Comparison of ENCODE assay signal across 15 cellular contexts in the genomic region with DNA sequence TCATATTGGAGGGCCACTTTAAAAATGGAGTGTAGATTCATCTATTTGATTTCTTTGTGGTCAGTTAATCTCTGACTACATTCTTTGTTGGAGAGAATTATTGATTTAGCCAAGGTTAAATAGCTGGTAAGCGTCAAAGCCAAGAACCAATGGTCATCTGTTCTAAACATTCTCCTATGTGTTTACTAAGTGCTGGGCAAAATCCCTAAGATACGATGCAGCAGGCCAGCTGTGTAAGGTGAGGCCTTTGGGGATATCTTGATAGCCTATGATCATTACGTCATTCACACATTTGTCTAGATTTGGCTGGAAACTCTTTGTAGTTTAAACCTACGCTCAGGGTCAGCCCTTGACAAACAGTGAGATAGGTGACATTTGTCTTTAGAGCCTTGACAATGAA.
DNase-seq lines count a peak whose midpoint lies in the region; ATAC-seq and TF ChIP-seq lines count a peak whose summit lies in the region.
"Had no signal": no experiment of that assay in that cellular context is flagged by ENCODE, and none has a peak within 500 bp of the region (broad histone marks: within the 10 kb centered on the region; RNA-seq: fewer than 3 reads in every experiment).

No MANE protein-coding gene starts in this region.

- H3K36me3 ChIP-seq in ascending aorta (no peaks in the 10 kb centered on the region), tibial artery (no peaks in the 10 kb centered on the region)
- H3K36me3 ChIP-seq: BLaER1 treated with 17β-estradiol and CSF1 and Interleukin-3, amounts not matched to agents 10 nM and 100 nM had no signal

- intact Hi-C loops in ascending aorta (cut with DNase I): loop anchor here (5.0 to 10.0 kb wide), 4 partner anchors 49 to 504 kb away; no protein-coding TSS in a partner anchor
- intact Hi-C loops in tibial artery (cut with DNase I; ENCODE audit: low total_unique reads): no loop called here

- H3K27me3 ChIP-seq in ascending aorta (no peaks in the 10 kb centered on the region), tibial artery (no peaks in the 10 kb centered on the region)
- H3K27me3 ChIP-seq: BLaER1 treated with 17β-estradiol and CSF1 and Interleukin-3, amounts not matched to agents 10 nM and 100 nM had no signal

- H3K27ac ChIP-seq in ascending aorta (peak overlapping the region; percentile 72 to 87), tibial artery (peak overlapping the region; percentile 0 to 74)
- H3K27ac ChIP-seq: BLaER1 treated with 17β-estradiol and CSF1 and Interleukin-3, amounts not matched to agents 10 nM and 100 nM; KMS-11 had no signal

- no peaks in the 10 kb centered on the region for H3K9me3 Mint-ChIP-seq in HFFc6
- H3K9me3 Mint-ChIP-seq: CD8-positive, alpha-beta T cell had no signal

- no peaks in the 10 kb centered on the region for H3K27me3 Mint-ChIP-seq in HFFc6 (ENCODE audit: insufficient read depth)
- H3K27me3 Mint-ChIP-seq: B cell had no signal

- no peaks in the 10 kb centered on the region for H3K36me3 Mint-ChIP-seq in HFFc6 (ENCODE audit: low read depth)
- H3K36me3 Mint-ChIP-seq: CD8-positive, alpha-beta T cell had no signal

- DNase-seq in ascending aorta (ENCODE audit: low spot score in 2 of 2) (no peak), left lobe of liver (ENCODE audit: low spot score) (no peak), mucosa of gallbladder (ENCODE audit: low spot score) (peak; percentile 16), tibial artery (no peak), HFFc6 (no peak), EL (no peak)
- DNase-seq: CD8-positive, alpha-beta T cell; GDM1; GOT3 had no signal

- no peak overlapping the region for H3K4me3 Mint-ChIP-seq in HFFc6
- H3K4me3 Mint-ChIP-seq: B cell; CD8-positive, alpha-beta T cell had no signal

- H3K4me1 Mint-ChIP-seq in HFFc6 (ENCODE audit: low read depth): peaks cover 9% of the 10 kb centered on the region
- H3K4me1 Mint-ChIP-seq: B cell had no signal

- H3K4me1 ChIP-seq in ascending aorta: peaks cover 0 to 41% of the 10 kb centered on the region in 2 donors
- H3K4me1 ChIP-seq in tibial artery: peaks cover 0 to 81% (median 20%) of the 10 kb centered on the region in 4 donors
- H3K4me1 ChIP-seq: BLaER1 treated with 17β-estradiol and CSF1 and Interleukin-3, amounts not matched to agents 10 nM and 100 nM had no signal

- no peak overlapping the region for H3K27ac Mint-ChIP-seq in HFFc6
- H3K27ac Mint-ChIP-seq: B cell; CD8-positive, alpha-beta T cell had no signal

- H3K9me3 ChIP-seq in ascending aorta: no peaks in the 10 kb centered on the region
- H3K9me3 ChIP-seq in tibial artery: no peaks in the 10 kb centered on the region
- H3K9me3 ChIP-seq: BLaER1 treated with 17β-estradiol and CSF1 and Interleukin-3, amounts not matched to agents 10 nM and 100 nM had no signal

- no peak for TF ChIP-seq CTCF in ascending aorta (IDR thresholded peaks at IDR 0.05)
- no peak for TF ChIP-seq CTCF in tibial artery (IDR thresholded peaks at IDR 0.05)
- TF ChIP-seq CTCF in HFFc6 (IDR thresholded peaks at IDR 0.05): no peak

- ATAC-seq in left lobe of liver (peak; percentile 82), HG03565 (IDR thresholded peaks at IDR 0.05; ENCODE audit: unreplicated experiment) (no peak), GM21786 (IDR thresholded peaks at IDR 0.05; ENCODE audit: unreplicated experiment) (no peak)
- ATAC-seq: CD8-positive, alpha-beta T cell; HCT116 had no signal

- H3K4me3 ChIP-seq in ascending aorta (no peak overlapping the region), tibial artery (no peak overlapping the region)
- H3K4me3 ChIP-seq: BLaER1 treated with 17β-estradiol and CSF1 and Interleukin-3, amounts not matched to agents 10 nM and 100 nM had no signal
